20 cellular contexts compared by ENCODE assay signal in the genomic region with DNA sequence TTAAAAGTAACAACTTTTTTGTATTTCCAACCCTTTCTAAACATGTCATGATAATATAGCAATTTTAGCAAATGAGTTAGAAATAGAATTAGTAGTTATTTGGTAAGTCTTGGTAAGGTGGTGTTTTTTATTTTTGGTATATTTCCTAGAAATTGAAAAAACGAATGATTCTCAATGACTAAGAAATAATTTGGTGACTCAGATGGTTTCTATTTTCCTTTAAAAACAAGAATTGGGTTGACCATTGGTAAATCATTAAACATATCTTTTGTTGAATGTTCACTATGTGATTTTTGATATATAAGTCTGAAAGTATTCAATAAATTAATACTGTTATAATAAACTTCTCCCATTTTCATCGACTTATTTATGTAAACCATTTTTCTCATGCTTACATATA.
A peak's percentile ranks its signal among the peaks of the same experiment; 100 is the strongest.
DNase-seq lines count a peak whose midpoint lies in the region; FAIRE-seq and TF ChIP-seq lines count a peak whose summit lies in the region.
"Had no signal": no experiment of that assay in that cellular context is flagged by ENCODE, and none has a peak within 500 bp of the region (broad histone marks: within the 10 kb centered on the region; RNA-seq: fewer than 3 reads in every experiment).

No MANE protein-coding gene starts in this region.

- no peak overlapping the region for H3K27ac Mint-ChIP-seq in activated naive CD4-positive, alpha-beta T cell treated with anti-CD3 and anti-CD28 coated beads for 36 hours
- H3K27ac Mint-ChIP-seq: CD14-positive monocyte; CD8-positive, alpha-beta T cell; HFFc6 had no signal

- TF ChIP-seq CTCF in fibroblast of the aortic adventitia (IDR thresholded peaks at IDR 0.05; ENCODE audit: insufficient read depth, low read length), result no peak

- peaks cover 6% of the 10 kb centered on the region for H3K27me3 Mint-ChIP-seq in activated naive CD4-positive, alpha-beta T cell treated with anti-CD3 and anti-CD28 coated beads for 36 hours (ENCODE audit: low read depth)

- H3K4me3 ChIP-seq in fibroblast of the aortic adventitia (ENCODE audit: low read depth, low read length), result no peak overlapping the region
- no peak overlapping the region for H3K4me3 ChIP-seq in MG63

- no peaks in the 10 kb centered on the region for H3K36me3 Mint-ChIP-seq in activated naive CD4-positive, alpha-beta T cell treated with anti-CD3 and anti-CD28 coated beads for 36 hours (ENCODE audit: low read depth)
- H3K36me3 Mint-ChIP-seq: CD14-positive monocyte; CD8-positive, alpha-beta T cell had no signal

- intact Hi-C loops in activated naive CD4-positive, alpha-beta T cell treated with anti-CD3 and anti-CD28 coated beads for 36 hours (cut with micrococcal nuclease), result no loop called here

- H3K9me3 ChIP-seq in MG63, result no peaks in the 10 kb centered on the region

- H3K27me3 ChIP-seq in MG63, result no peaks in the 10 kb centered on the region

- H3K4me1 Mint-ChIP-seq in activated naive CD4-positive, alpha-beta T cell treated with anti-CD3 and anti-CD28 coated beads for 36 hours (ENCODE audit: low read depth), result no peaks in the 10 kb centered on the region
- H3K4me1 Mint-ChIP-seq: CD14-positive monocyte had no signal

- DNase-seq in LHCN-M2 (ENCODE audit: low read depth), result peak; percentile 19
- DNase-seq in fibroblast of the aortic adventitia (ENCODE audit: low read depth), result peak; percentile 19
- no peak for DNase-seq in MG63
- no peak for DNase-seq in activated naive CD4-positive, alpha-beta T cell treated with anti-CD3 and anti-CD28 coated beads for 36 hours
- DNase-seq in HT-29 (ENCODE audit: low spot score), result no peak
- DNase-seq in ecto neural progenitor cell (ENCODE audit: low spot score), result no peak
- DNase-seq: CD8-positive, alpha-beta T cell; COR-L47; DMS153; DMS79 treated with DMSO at 0.1 percent for 48 hours; EL; GDM1; HCEC 1CT; HFFc6 had no signal

- FAIRE-seq in endometrium (lab: Jason Lieb, UNC), result peak; percentile 45
- FAIRE-seq: D721Med, GM19239, HepG2, HTR-8/SVneo had no signal

- peaks cover 16% of the 10 kb centered on the region for H3K9me3 Mint-ChIP-seq in activated naive CD4-positive, alpha-beta T cell treated with anti-CD3 and anti-CD28 coated beads for 36 hours

- CTCF ChIA-PET in activated naive CD4-positive, alpha-beta T cell treated with anti-CD3 and anti-CD28 coated beads for 36 hours (lab: Charles Lee), result interaction anchor here (0.6 to 0.7 kb wide), 2 partner anchors 40 to 1492 kb away, joined by 3 to 4 read pairs; no protein-coding TSS in a partner anchor

- no peak overlapping the region for H3K4me3 Mint-ChIP-seq in activated naive CD4-positive, alpha-beta T cell treated with anti-CD3 and anti-CD28 coated beads for 36 hours
- H3K4me3 Mint-ChIP-seq: CD14-positive monocyte; CD8-positive, alpha-beta T cell; HFFc6 had no signal

- H3K36me3 ChIP-seq in MG63, result no peaks in the 10 kb centered on the region

Comparison
In these comparisons a context has a peak if more than half of its experiments do, and no peak if none do; other contexts are left out.
1. DNase-seq: peak in LHCN-M2 (single experiment) and fibroblast of the aortic adventitia (single experiment); none in MG63 (single experiment), activated naive CD4-positive, alpha-beta T cell treated with anti-CD3 and anti-CD28 coated beads for 36 hours (single experiment), HT-29 (single experiment) and ecto neural progenitor cell (single experiment).